ENCODE assay signal across 8 cellular contexts in genomic region chr20:50540620-50541605, GRCh38. TPM values are rescaled to one million over a fixed set of nuclear protein-coding genes. Genes with fewer than 3 reads are reported as not detected.
A peak's percentile ranks its signal among the peaks of the same experiment; 100 is the strongest.
DNase-seq lines count a peak whose midpoint lies in the region; ATAC-seq and TF ChIP-seq lines count a peak whose summit lies in the region.

No MANE protein-coding gene starts in this region.

- H3K27ac ChIP-seq in BLaER1 treated with 17β-estradiol and CSF1 and Interleukin-3, amounts not matched to agents 10 nM and 100 nM = peak overlapping the region in 7 of 11 experiments; percentile 15 to 60 (median 41); a peak in 9 of 22 replicates
- peak overlapping the region; percentile 30 to 78 for H3K27ac ChIP-seq in breast epithelium
- peak overlapping the region; percentile 95 for H3K27ac ChIP-seq in mesodermal cell (ENCODE audit: low read depth, low read length, severe bottlenecking)

- TF ChIP-seq POLR2A in breast epithelium (IDR thresholded peaks at IDR 0.05) = no peak

- H3K4me2 ChIP-seq in BLaER1 treated with 17β-estradiol and CSF1 and Interleukin-3, amounts not matched to agents 10 nM and 100 nM = peak overlapping the region; percentile 39 to 94 (median 65)

- TF ChIP-seq CTCF in breast epithelium (IDR thresholded peaks at IDR 0.05) = no peak

- peaks cover 17 to 85% (median 75%) of the 10 kb centered on the region in 11 experiments; a peak in 20 of 22 replicates for H4K20me1 ChIP-seq in BLaER1 treated with 17β-estradiol and CSF1 and Interleukin-3, amounts not matched to agents 10 nM and 100 nM

- no peak for DNase-seq in breast epithelium (ENCODE audit: low spot score in 2 of 2)
- DNase-seq in inferior parietal cortex (ENCODE audit: extremely low spot score) = no peak
- DNase-seq in NK-92 (lab: John Stamatoyannopoulos, UW; ENCODE audit: unreplicated experiment) = no peak

- peaks cover 46 to 80% (median 64%) of the 10 kb centered on the region in 10 experiments for H3K4me1 ChIP-seq in BLaER1 treated with 17β-estradiol and CSF1 and Interleukin-3, amounts not matched to agents 10 nM and 100 nM
- H3K4me1 ChIP-seq in breast epithelium (peaks cover 0 to 4% of the 10 kb centered on the region in 2 donors), mesodermal cell (ENCODE audit: control insufficient read depth, insufficient read depth, low read length, poor library complexity, severe bottlenecking) (peaks cover 22% of the 10 kb centered on the region)

- no peaks in the 10 kb centered on the region for H3K27me3 ChIP-seq in BLaER1 treated with 17β-estradiol and CSF1 and Interleukin-3, amounts not matched to agents 10 nM and 100 nM
- no peaks in the 10 kb centered on the region for H3K27me3 ChIP-seq in breast epithelium

- 93 to 98% methylated on average over 11 of the region's 14 CpGs for WGBS in mesodermal cell (ENCODE audit: insufficient coverage in 2 of 2), 2 experiments

- peak overlapping the region in 1 of 10 experiments; percentile 10; a peak in 1 of 20 replicates for H3K4me3 ChIP-seq in BLaER1 treated with 17β-estradiol and CSF1 and Interleukin-3, amounts not matched to agents 10 nM and 100 nM
- H3K4me3 ChIP-seq in breast epithelium (no peak overlapping the region), mesodermal cell (ENCODE audit: extremely low read depth, insufficient read depth, low read length, poor library complexity, severe bottlenecking) (no peak overlapping the region)

- intact Hi-C loops in breast epithelium (cut with DNase I; ENCODE audit: low total_unique reads) = no loop called here

- peak overlapping the region in 2 of 11 experiments; percentile 38 to 39; a peak in 2 of 22 replicates for H3K9ac ChIP-seq in BLaER1 treated with 17β-estradiol and CSF1 and Interleukin-3, amounts not matched to agents 10 nM and 100 nM

- H3K9me3 ChIP-seq in BLaER1 treated with 17β-estradiol and CSF1 and Interleukin-3, amounts not matched to agents 10 nM and 100 nM (replicated peaks in 1 of 11) = peaks cover 26 to 44% (median 33%) of the 10 kb centered on the region in 11 experiments
- H3K9me3 ChIP-seq in breast epithelium (no peaks in the 10 kb centered on the region), mesodermal cell (ENCODE audit: control insufficient read depth, low read length) (no peaks in the 10 kb centered on the region)

- ATAC-seq in HG02938 (IDR thresholded peaks at IDR 0.05; ENCODE audit: unreplicated experiment) (peak; percentile 16), HG03565 (IDR thresholded peaks at IDR 0.05; ENCODE audit: unreplicated experiment) (no peak), HG02763 (IDR thresholded peaks at IDR 0.05; ENCODE audit: unreplicated experiment) (no peak)

- H3K36me3 ChIP-seq in BLaER1 treated with 17β-estradiol and CSF1 and Interleukin-3, amounts not matched to agents 10 nM and 100 nM = peaks cover 12 to 60% (median 32%) of the 10 kb centered on the region in 11 experiments; a peak in 19 of 22 replicates
- H3K36me3 ChIP-seq in breast epithelium = no peaks in the 10 kb centered on the region
- H3K36me3 ChIP-seq in mesodermal cell (ENCODE audit: control insufficient read depth, insufficient read depth, low read length) = peaks cover 23% of the 10 kb centered on the region

RNA-seq across cellular contexts. Expression of gene PTPN1, which starts 30.7 kb away (rescaled TPM):
- total RNA-seq in breast epithelium = 10 to 100 TPM; 23.8 to 29.2 (median 28.5) TPM
- polyA plus RNA-seq in mesodermal cell (2013, experiment 1 of 2) = 43.3 TPM
- 40.9 TPM for polyA plus RNA-seq in mesodermal cell (2013, experiment 2 of 2)

Comparison
In these comparisons a context has a peak if more than half of its experiments do, and no peak if none do; other contexts are left out.
1. H3K27ac ChIP-seq: peak in every context shown above with its lines; median percentile 95 in mesodermal cell; 54 in breast epithelium; 41 in BLaER1 treated with 17β-estradiol and CSF1 and Interleukin-3, amounts not matched to agents 10 nM and 100 nM.